ENCODE assay signal across 11 cellular contexts in genomic region chr17:77479817-77480508, GRCh38.
DNase-seq lines count a peak whose midpoint lies in the region; ATAC-seq and TF ChIP-seq lines count a peak whose summit lies in the region.
"Had no signal": no experiment of that assay in that cellular context is flagged by ENCODE, and none has a peak within 500 bp of the region (broad histone marks: within the 10 kb centered on the region; RNA-seq: fewer than 3 reads in every experiment).

No MANE protein-coding gene starts in this region.

- no peaks in the 10 kb centered on the region for H3K9me3 ChIP-seq in CD4-positive, CD25-positive, alpha-beta regulatory T cell (ENCODE audit: control insufficient read depth in 2 of 2, low read length in 2 of 2)
- no peaks in the 10 kb centered on the region for H3K9me3 ChIP-seq in colonic mucosa
- H3K9me3 ChIP-seq: psoas muscle had no signal

- peak overlapping the region in 2 of 3 donors; percentile 52 to 84 for H3K27ac Mint-ChIP-seq in CD4-positive, CD25-positive, alpha-beta regulatory T cell
- peak overlapping the region; percentile 97 for H3K27ac Mint-ChIP-seq in neural crest cell (ENCODE audit: unreplicated experiment)

- peaks cover 11% of the 10 kb centered on the region for H3K36me3 Mint-ChIP-seq in CD4-positive, CD25-positive, alpha-beta regulatory T cell
- H3K36me3 Mint-ChIP-seq in neural crest cell (ENCODE audit: low read depth) = peaks cover 3% of the 10 kb centered on the region

- peak overlapping the region; percentile 51 for H3K27ac ChIP-seq in CD4-positive, CD25-positive, alpha-beta regulatory T cell (ENCODE audit: insufficient read depth, low read length, poor library complexity, severe bottlenecking)
- H3K27ac ChIP-seq in colonic mucosa = no peak overlapping the region
- H3K27ac ChIP-seq: psoas muscle had no signal

- no peaks in the 10 kb centered on the region for H3K27me3 Mint-ChIP-seq in CD4-positive, CD25-positive, alpha-beta regulatory T cell
- H3K27me3 Mint-ChIP-seq in neural crest cell (ENCODE audit: low read depth) = peaks cover 2% of the 10 kb centered on the region

- H3K4me3 Mint-ChIP-seq in CD4-positive, CD25-positive, alpha-beta regulatory T cell = peak overlapping the region in 1 of 4 donors; percentile 16
- peak overlapping the region; percentile 47 for H3K4me3 Mint-ChIP-seq in neural crest cell

- peaks cover 59% of the 10 kb centered on the region for H3K36me3 ChIP-seq in CD4-positive, CD25-positive, alpha-beta regulatory T cell (ENCODE audit: control insufficient read depth, insufficient read depth, low read length)
- H3K36me3 ChIP-seq in colonic mucosa = peaks cover 13% of the 10 kb centered on the region

- peak; percentile 32 for TF ChIP-seq CTCF in choroid plexus epithelial cell (conservative IDR thresholded peaks at IDR 0.05; ENCODE audit: low read depth, low read length)
- no peak for TF ChIP-seq CTCF in neural crest cell (conservative IDR thresholded peaks at IDR 0.05)
- TF ChIP-seq CTCF in colonic mucosa (IDR thresholded peaks at IDR 0.05) = no peak

- no peak for ATAC-seq in CD4-positive, CD25-positive, alpha-beta regulatory T cell (ENCODE audit: low read depth in 2 of 2)
- ATAC-seq in HG03045 (IDR thresholded peaks at IDR 0.05; ENCODE audit: unreplicated experiment) = no peak
- ATAC-seq: psoas muscle had no signal

- no peak for DNase-seq in CD4-positive, CD25-positive, alpha-beta regulatory T cell
- DNase-seq in NCI-H69 (lab: John Stamatoyannopoulos, UW) (peak; percentile 34), choroid plexus epithelial cell (ENCODE audit: low read depth) (peak; percentile 53), neural crest cell (ENCODE audit: low read depth, low spot score) (no peak), COLO668 (lab: John Stamatoyannopoulos, UW; ENCODE audit: unreplicated experiment) (no peak), RKO (ENCODE audit: low spot score) (no peak), colonic mucosa (no peak)
- DNase-seq: activated effector memory CD4-positive, alpha-beta T cell treated with anti-CD3 and anti-CD28 coated beads, Interleukin-2, amount 50 U/mL, for 16 hours; islet precursor cell; psoas muscle had no signal

- H3K4me1 ChIP-seq in CD4-positive, CD25-positive, alpha-beta regulatory T cell (ENCODE audit: control insufficient read depth, insufficient read depth, low read length, poor library complexity, severe bottlenecking) = peaks cover 79% of the 10 kb centered on the region
- peaks cover 8% of the 10 kb centered on the region for H3K4me1 ChIP-seq in colonic mucosa

- H3K9me3 Mint-ChIP-seq in CD4-positive, CD25-positive, alpha-beta regulatory T cell = peaks cover 0 to 1% (median 0%) of the 10 kb centered on the region in 7 donors
- no peaks in the 10 kb centered on the region for H3K9me3 Mint-ChIP-seq in neural crest cell

- H3K4me1 Mint-ChIP-seq in CD4-positive, CD25-positive, alpha-beta regulatory T cell = peaks cover 3 to 64% (median 38%) of the 10 kb centered on the region in 4 donors
- H3K4me1 Mint-ChIP-seq in neural crest cell = peaks cover 56% of the 10 kb centered on the region

- H3K27me3 ChIP-seq in CD4-positive, CD25-positive, alpha-beta regulatory T cell (ENCODE audit: control insufficient read depth, insufficient read depth, low read length) = no peaks in the 10 kb centered on the region
- no peaks in the 10 kb centered on the region for H3K27me3 ChIP-seq in colonic mucosa

- no peak overlapping the region for H3K9ac ChIP-seq in colonic mucosa (ENCODE audit: low read depth in 2 of 2, low read length in 2 of 2)

- H3K4me3 ChIP-seq in CD4-positive, CD25-positive, alpha-beta regulatory T cell (ENCODE audit: low read depth, low read length) = no peak overlapping the region
- H3K4me3 ChIP-seq in choroid plexus epithelial cell (ENCODE audit: low read depth, low read length) (no peak overlapping the region), colonic mucosa (no peak overlapping the region)
- H3K4me3 ChIP-seq: psoas muscle had no signal

- intact Hi-C loops in colonic mucosa (cut with DNase I) = loop anchor here (5.0 kb wide), 1 partner anchor 38 kb away; no protein-coding TSS in a partner anchor

Comparison
In these comparisons a context has a peak if more than half of its experiments do, and no peak if none do; other contexts are left out.
1. DNase-seq: peak in NCI-H69 (single experiment) and choroid plexus epithelial cell (single experiment); none in CD4-positive, CD25-positive, alpha-beta regulatory T cell (0 of 3), neural crest cell (single experiment), COLO668 (single experiment), RKO (single experiment) and colonic mucosa (single experiment).